ENCODE assay signal across 15 cellular contexts in the genomic region with DNA sequence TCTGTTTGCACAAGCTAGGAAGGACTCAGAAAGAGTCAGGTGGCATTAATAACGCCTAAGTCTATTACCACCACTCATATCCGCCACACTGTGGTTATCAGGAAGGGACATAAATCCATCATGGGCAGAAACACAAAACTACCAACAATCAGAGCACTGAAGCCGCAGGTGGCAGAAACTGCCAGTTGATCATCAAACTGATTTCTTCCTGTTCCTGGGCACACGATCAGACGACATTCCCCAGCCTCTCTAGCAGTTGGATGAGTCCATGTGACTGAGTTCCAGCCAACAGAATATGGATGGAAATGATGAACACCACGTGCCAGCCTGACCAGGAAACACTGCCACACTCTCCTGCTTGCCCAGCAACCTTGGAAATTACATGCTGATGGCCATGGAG.
A peak's percentile ranks its signal among the peaks of the same experiment; 100 is the strongest.
DNase-seq lines count a peak whose midpoint lies in the region; ATAC-seq lines count a peak whose summit lies in the region.
"Had no signal": no experiment of that assay in that cellular context is flagged by ENCODE, and none has a peak within 500 bp of the region (broad histone marks: within the 10 kb centered on the region; RNA-seq: fewer than 3 reads in every experiment).

No MANE protein-coding gene starts in this region.

- peak; percentile 34 for DNase-seq in M059J (ENCODE audit: low read depth)
- DNase-seq in cerebellar cortex (ENCODE audit: low spot score), result peak; percentile 45
- DNase-seq in kidney tubule cell (ENCODE audit: low spot score), result peak; percentile 8
- no peak for DNase-seq in left cardiac atrium
- no peak for DNase-seq in HCEC 1CT
- DNase-seq: Calu3; CD4-positive, alpha-beta memory T cell; COR-L47; DMS153; DND-41; GDM1; GOT3 had no signal

- intact Hi-C loops in left cardiac atrium (cut with DNase I), result no loop called here

- no peak for ATAC-seq in left cardiac atrium
- ATAC-seq in HG02678 (IDR thresholded peaks at IDR 0.05; ENCODE audit: unreplicated experiment), result no peak
- ATAC-seq in HG02759 (IDR thresholded peaks at IDR 0.05; ENCODE audit: unreplicated experiment), result no peak
- ATAC-seq: GM12878 had no signal

Comparison
In these comparisons a context has a peak if more than half of its experiments do, and no peak if none do; other contexts are left out.
1. DNase-seq: peak in M059J (single experiment), cerebellar cortex (single experiment) and kidney tubule cell (single experiment); none in left cardiac atrium (single experiment) and HCEC 1CT (single experiment).